Comparison of ENCODE assay signal across 8 cellular contexts in the genomic region with DNA sequence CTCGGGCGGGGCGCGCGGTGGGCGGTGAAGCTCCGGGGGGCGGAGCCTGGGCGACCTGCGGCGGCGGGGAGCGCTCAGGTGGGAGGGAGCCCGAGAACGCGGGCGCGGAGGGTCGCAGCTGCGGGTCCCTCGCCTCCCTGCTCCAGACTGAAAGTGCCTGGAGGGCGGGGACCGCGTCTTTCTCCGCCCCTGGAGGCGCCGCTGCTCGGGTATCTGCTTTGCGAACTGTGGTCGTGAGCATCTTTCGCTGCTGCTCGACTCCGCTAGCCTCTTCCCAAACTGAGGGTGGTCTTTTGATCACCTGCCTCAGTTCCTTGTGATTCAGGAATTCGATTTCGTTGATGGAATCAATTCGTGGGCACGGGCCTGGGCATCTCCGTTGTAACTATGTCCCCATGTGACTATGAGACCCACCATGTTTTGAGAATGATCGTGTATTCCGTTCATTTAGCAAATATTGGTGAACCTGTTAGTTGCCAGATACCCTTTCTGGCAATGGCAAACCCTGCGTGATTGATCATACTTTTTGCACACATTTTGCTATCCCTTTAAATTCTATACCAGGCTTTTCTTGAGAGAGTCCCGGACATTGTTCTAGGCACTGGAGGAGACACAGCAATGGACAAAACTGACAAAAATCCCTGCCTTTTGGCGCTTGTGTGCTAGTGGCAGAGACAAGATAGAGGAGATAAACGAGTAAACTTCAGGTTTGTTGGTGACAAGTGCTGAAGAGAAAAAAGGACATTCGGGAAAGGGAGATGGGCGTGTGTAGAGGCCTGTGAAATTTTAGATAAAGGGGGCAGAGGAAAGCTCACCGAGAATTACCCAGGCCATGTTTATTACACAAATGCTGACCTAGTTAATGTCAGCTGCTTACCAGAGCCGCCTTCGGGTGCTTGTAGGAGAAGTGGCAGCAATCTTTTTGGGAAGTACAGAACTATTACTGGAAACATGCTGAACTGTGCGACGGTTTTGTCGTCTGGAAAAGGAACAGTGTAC. TPM values are rescaled to one million over a fixed set of nuclear protein-coding genes. Genes with fewer than 3 reads are reported as not detected.
DNase-seq lines count a peak whose midpoint lies in the region; ATAC-seq and TF ChIP-seq lines count a peak whose summit lies in the region.

No MANE protein-coding gene starts in this region.

- peak overlapping the region; percentile 88 for H3K27ac ChIP-seq in DOHH2 (ENCODE audit: low read depth, low read length)
- H3K27ac ChIP-seq in heart left ventricle = peak overlapping the region; percentile 90 to 99 (median 96)

- no peaks in the 10 kb centered on the region for H3K27me3 Mint-ChIP-seq in IgD-negative memory B cell
- H3K27me3 Mint-ChIP-seq in activated naive CD8-positive, alpha-beta T cell = no peaks in the 10 kb centered on the region

- H3K27ac Mint-ChIP-seq in IgD-negative memory B cell = peak overlapping the region; percentile 86 to 94 (median 90)
- H3K27ac Mint-ChIP-seq in activated naive CD8-positive, alpha-beta T cell = peak overlapping the region; percentile 51

- no peak for TF ChIP-seq CTCF in DOHH2 (IDR thresholded peaks at IDR 0.05; ENCODE audit: low read depth, low read length, poor library complexity, severe bottlenecking)
- no peak for TF ChIP-seq CTCF in heart left ventricle (IDR thresholded peaks at IDR 0.05)

- in situ Hi-C loops in SK-MEL-5 (cut with HindIII; ENCODE audit: low pct_unique_long_range_greater_than_20kb, low sequenced_read_pairs) = no loop called here

- H3F3A ChIP-seq in DOHH2 (ENCODE audit: control insufficient read depth, insufficient read depth) = peaks cover 4% of the 10 kb centered on the region; the same call in 1 of the 2 replicates

- WGBS in heart left ventricle, 4 donors = 5 to 19% (median 8%) methylated on average over 19 to 52 of the region's 52 CpGs

- no peaks in the 10 kb centered on the region for H3K9me3 Mint-ChIP-seq in IgD-negative memory B cell
- no peaks in the 10 kb centered on the region for H3K9me3 Mint-ChIP-seq in activated naive CD8-positive, alpha-beta T cell (ENCODE audit: low read depth)

- H3K4me1 Mint-ChIP-seq in IgD-negative memory B cell = peaks cover 35 to 49% (median 37%) of the 10 kb centered on the region in 3 donors
- peaks cover 71% of the 10 kb centered on the region for H3K4me1 Mint-ChIP-seq in activated naive CD8-positive, alpha-beta T cell (ENCODE audit: low read depth)

- H3K4me3 ChIP-seq in DOHH2 (ENCODE audit: low read length) (peak overlapping the region; percentile 89), heart left ventricle (peak overlapping the region; percentile 70 to 100 (median 90))

- no peaks in the 10 kb centered on the region for H3K27me3 ChIP-seq in DOHH2 (ENCODE audit: control insufficient read depth, low read length)
- no peaks in the 10 kb centered on the region for H3K27me3 ChIP-seq in heart left ventricle

- H4K20me1 ChIP-seq in DOHH2 (ENCODE audit: control insufficient read depth, insufficient read depth, low read depth, low read length) = peaks cover 37% of the 10 kb centered on the region

- peak overlapping the region; percentile 77 for H3K4me2 ChIP-seq in DOHH2 (ENCODE audit: low read length)

- H3K36me3 ChIP-seq in DOHH2 (ENCODE audit: control insufficient read depth, low read length) (peaks cover 85% of the 10 kb centered on the region), heart left ventricle (peaks cover 0 to 56% (median 33%) of the 10 kb centered on the region in 9 donors)

- peak; percentile 55 for ATAC-seq in GM21619 (IDR thresholded peaks at IDR 0.05; ENCODE audit: unreplicated experiment)
- peak in 3 of 4 donors; percentile 38 to 72 (median 66) for ATAC-seq in heart left ventricle

- peaks cover 97% of the 10 kb centered on the region for H3K79me2 ChIP-seq in DOHH2 (ENCODE audit: control insufficient read depth, low read length)

- H3K9me3 ChIP-seq in DOHH2 (ENCODE audit: control insufficient read depth, insufficient read depth, low read length) (no peaks in the 10 kb centered on the region), heart left ventricle (no peaks in the 10 kb centered on the region)

- DNase-seq in SK-MEL-5 (ENCODE audit: low read depth, low spot score) (peak; percentile 45), heart left ventricle (peak; percentile 63 to 86 (median 70)), pons (ENCODE audit: low spot score) (peak; percentile 58), ureter (ENCODE audit: low spot score) (peak; percentile 64)

- H3K9me2 ChIP-seq in DOHH2 (replicated peaks; ENCODE audit: control insufficient read depth, low read length) = no peaks in the 10 kb centered on the region

- intact Hi-C loops in heart left ventricle (cut with DNase I) = no loop called here

- H3K4me1 ChIP-seq in DOHH2 (ENCODE audit: control insufficient read depth, low read length) = peaks cover 43% of the 10 kb centered on the region
- H3K4me1 ChIP-seq in heart left ventricle = peaks cover 6 to 57% (median 41%) of the 10 kb centered on the region in 12 donors

- no peak for TF ChIP-seq POLR2A in heart left ventricle (IDR thresholded peaks at IDR 0.05)

- H3K36me3 Mint-ChIP-seq in IgD-negative memory B cell = no peaks in the 10 kb centered on the region
- H3K36me3 Mint-ChIP-seq in activated naive CD8-positive, alpha-beta T cell = peaks cover 8% of the 10 kb centered on the region

- peak overlapping the region; percentile 89 to 100 (median 94) for H3K4me3 Mint-ChIP-seq in IgD-negative memory B cell
- peak overlapping the region; percentile 91 for H3K4me3 Mint-ChIP-seq in activated naive CD8-positive, alpha-beta T cell

RNA-seq across cellular contexts. Expression of a gene that starts 0.9 kb away (rescaled TPM):
- polyA plus RNA-seq in IgD-negative memory B cell = 47.0 TPM
- total RNA-seq in SK-MEL-5 (2014; rRNA removed; shearing (Covaris generic)) = 110 and 125 TPM in 2 replicates
- 50.8 and 69.3 TPM in 2 replicates for polyA plus RNA-seq in SK-MEL-5 (2015; cell fraction: cytosol; rRNA removed)
- 45.1 and 77.1 TPM in 2 replicates for polyA plus RNA-seq in SK-MEL-5 (2015; cell fraction: nucleus; rRNA removed)
- total RNA-seq in heart left ventricle = 10 to 100 TPM in 3 of 9 donors, 1 to 10 TPM in 6; 5.3 to 13.5 (median 8.1) TPM
- polyA plus RNA-seq in heart left ventricle = 10 to 100 TPM in 1 of 2 donors, 1 to 10 TPM in 1; 5.8 to 16.7 TPM
- total RNA-seq in ureter = 35.3 TPM

RNA-seq across cellular contexts. Expression of a gene that starts 1.4 kb away (rescaled TPM):
- polyA plus RNA-seq in IgD-negative memory B cell (8.5 TPM), heart left ventricle (1 to 10 TPM; 3.4 to 4.9 TPM)
- 9.0 and 9.3 TPM in 2 replicates for total RNA-seq in SK-MEL-5 (2014; rRNA removed; shearing (Covaris generic))
- polyA plus RNA-seq in SK-MEL-5 (2015; cell fraction: cytosol; rRNA removed) = 5.4 and 7.4 TPM in 2 replicates
- 32.3 and 37.9 TPM in 2 replicates for polyA plus RNA-seq in SK-MEL-5 (2015; cell fraction: nucleus; rRNA removed)
- total RNA-seq in heart left ventricle (1 to 10 TPM; 3.4 to 9.8 (median 6.9) TPM), ureter (22.0 TPM)

Comparison
In these comparisons a context has a peak if more than half of its experiments do, and no peak if none do; other contexts are left out.
1. Peak in every context shown above with its lines: DNase-seq, ATAC-seq, H3K4me3 ChIP-seq and H3K27ac ChIP-seq.